Comparison of ENCODE assay signal across 13 cellular contexts in genomic region chr12:6955462-6956331, GRCh38. TPM values are rescaled to one million over a fixed set of nuclear protein-coding genes. Genes with fewer than 3 reads are reported as not detected.
DNase-seq lines count a peak whose midpoint lies in the region; ATAC-seq and TF ChIP-seq lines count a peak whose summit lies in the region.
"Had no signal": no experiment of that assay in that cellular context is flagged by ENCODE, and none has a peak within 500 bp of the region (broad histone marks: within the 10 kb centered on the region; RNA-seq: fewer than 3 reads in every experiment).

No MANE protein-coding gene starts in this region.

- H3K9me3 Mint-ChIP-seq in activated T-cell treated with anti-CD3 and anti-CD28 coated beads, Interleukin-2, amount 50 U/mL, for 72 hours: no peaks in the 10 kb centered on the region
- H3K9me3 Mint-ChIP-seq in Calu3 (ENCODE audit: low read depth, unreplicated experiment): no peaks in the 10 kb centered on the region

- no peak for TF ChIP-seq CTCF in Calu3 (IDR thresholded peaks at IDR 0.05; ENCODE audit: unreplicated experiment)

- no peaks in the 10 kb centered on the region for H3K9me3 ChIP-seq in NT2/D1 (ENCODE audit: insufficient read depth, low read length)

- H3K27ac Mint-ChIP-seq in activated T-cell treated with anti-CD3 and anti-CD28 coated beads, Interleukin-2, amount 50 U/mL, for 72 hours: peak overlapping the region; percentile 0
- no peak overlapping the region for H3K27ac Mint-ChIP-seq in Calu3 (ENCODE audit: unreplicated experiment)

- no peak for DNase-seq in activated T-cell treated with anti-CD3 and anti-CD28 coated beads, Interleukin-2, amount 50 U/mL, for 72 hours
- no peak for DNase-seq in activated T-cell treated with anti-CD3 and anti-CD28 coated beads, Interleukin-2, amount 50 U/mL, for 48 hours
- no peak for DNase-seq in NT2/D1 (ENCODE audit: low read depth, low spot score)
- peak; percentile 52 for DNase-seq in islet precursor cell
- peak; percentile 22 for DNase-seq in stimulated activated naive CD8-positive, alpha-beta T cell treated with anti-CD3 and anti-CD28 coated beads, Interleukin-15, Interleukin-2, amounts not matched to agents 100 U/mL and 50 U/mL, for 24 hours
- no peak for DNase-seq in Calu3
- DNase-seq: DND-41, foreskin fibroblast, NCI-H187 had no signal

- peaks cover 77% of the 10 kb centered on the region for H3K4me1 Mint-ChIP-seq in activated T-cell treated with anti-CD3 and anti-CD28 coated beads, Interleukin-2, amount 50 U/mL, for 72 hours (ENCODE audit: low read depth)
- H3K4me1 Mint-ChIP-seq in Calu3 (ENCODE audit: low read depth, unreplicated experiment): peaks cover 2% of the 10 kb centered on the region

- peaks cover 7% of the 10 kb centered on the region for H3K36me3 ChIP-seq in NT2/D1 (ENCODE audit: insufficient read depth, insufficient read length, low read length)

- H3K4me1 ChIP-seq in NT2/D1 (ENCODE audit: insufficient read depth, insufficient read length): peaks cover 45% of the 10 kb centered on the region

- no peak for ATAC-seq in activated T-cell treated with anti-CD3 and anti-CD28 coated beads, Interleukin-2, amount 50 U/mL, for 72 hours (replicated peaks in 1 of 2)
- ATAC-seq in stimulated activated naive CD8-positive, alpha-beta T cell treated with anti-CD3 and anti-CD28 coated beads, Interleukin-15, Interleukin-2, amounts not matched to agents 100 U/mL and 50 U/mL, for 24 hours: no peak
- ATAC-seq in GM21360 (IDR thresholded peaks at IDR 0.05; ENCODE audit: unreplicated experiment) (no peak), HG03565 (IDR thresholded peaks at IDR 0.05; ENCODE audit: unreplicated experiment) (no peak)

- no peaks in the 10 kb centered on the region for H3K27me3 ChIP-seq in NT2/D1 (ENCODE audit: insufficient read depth, insufficient read length)

- intact Hi-C loops in Calu3 (cut with micrococcal nuclease; ENCODE audit: unreplicated experiment): no loop called here

- H3K36me3 Mint-ChIP-seq in activated T-cell treated with anti-CD3 and anti-CD28 coated beads, Interleukin-2, amount 50 U/mL, for 72 hours (ENCODE audit: insufficient read depth in 2 of 2): peaks cover 8 to 23% of the 10 kb centered on the region in 2 donors
- H3K36me3 Mint-ChIP-seq in Calu3 (ENCODE audit: insufficient read depth, unreplicated experiment): peaks cover 44% of the 10 kb centered on the region

- no peak overlapping the region for H3K4me3 ChIP-seq in NT2/D1 (ENCODE audit: insufficient read length, low read depth)

- peak overlapping the region; percentile 77 to 92 for H3K4me3 Mint-ChIP-seq in activated T-cell treated with anti-CD3 and anti-CD28 coated beads, Interleukin-2, amount 50 U/mL, for 72 hours
- no peak overlapping the region for H3K4me3 Mint-ChIP-seq in Calu3 (ENCODE audit: low read depth, unreplicated experiment)

- peak overlapping the region; percentile 12 for H3K9ac ChIP-seq in NT2/D1 (ENCODE audit: insufficient read length, low read depth)
- H3K9ac ChIP-seq: KMS-11 had no signal

- BruUV-seq in Calu3 (replicated peaks; lab: Mats Ljungman, UMichigan): no TSS peak

- CTCF ChIA-PET in Calu3 (lab: Charles Lee): no interaction called here

- H3K27me3 Mint-ChIP-seq in activated T-cell treated with anti-CD3 and anti-CD28 coated beads, Interleukin-2, amount 50 U/mL, for 72 hours (ENCODE audit: low read depth): no peaks in the 10 kb centered on the region
- no peaks in the 10 kb centered on the region for H3K27me3 Mint-ChIP-seq in Calu3 (ENCODE audit: unreplicated experiment)

RNA-seq across cellular contexts. Expression of gene PTPN6, which starts 4.5 kb away (rescaled TPM):
- total RNA-seq in activated T-cell treated with anti-CD3 and anti-CD28 coated beads, Interleukin-2, amount 50 U/mL, for 72 hours: 100 to 1,000 TPM; 238 to 313 TPM
- total RNA-seq in Calu3 (2022): 42.4 and 46.3 TPM in 2 replicates

RNA-seq across cellular contexts. Expression of gene C12orf57, which starts 11.9 kb away (rescaled TPM):
- 100 to 1,000 TPM; 259 to 301 TPM for total RNA-seq in activated T-cell treated with anti-CD3 and anti-CD28 coated beads, Interleukin-2, amount 50 U/mL, for 72 hours
- 96.7 and 103 TPM in 2 replicates for total RNA-seq in Calu3 (2022)

RNA-seq across cellular contexts. Expression of gene RNU7-1, which starts 12.1 kb away (rescaled TPM):
- total RNA-seq in activated T-cell treated with anti-CD3 and anti-CD28 coated beads, Interleukin-2, amount 50 U/mL, for 72 hours: not detected
- not detected in 2 replicates for total RNA-seq in Calu3 (2022)
- total RNA-seq: dermis microvascular lymphatic vessel endothelial cell had no signal

RNA-seq across cellular contexts. Expression of gene PHB2, which starts 14.8 kb away (rescaled TPM):
- total RNA-seq in activated T-cell treated with anti-CD3 and anti-CD28 coated beads, Interleukin-2, amount 50 U/mL, for 72 hours: 100 to 1,000 TPM; 296 to 348 TPM
- 182 and 195 TPM in 2 replicates for total RNA-seq in Calu3 (2022)

RNA-seq across cellular contexts. Expression of gene EMG1, which starts 15.0 kb away (rescaled TPM):
- total RNA-seq in activated T-cell treated with anti-CD3 and anti-CD28 coated beads, Interleukin-2, amount 50 U/mL, for 72 hours: 10 to 100 TPM; 44.9 to 45.7 TPM
- total RNA-seq in Calu3 (2022): 73.1 and 80.5 TPM in 2 replicates

Comparison
In these comparisons a context has a peak if more than half of its experiments do, and no peak if none do; other contexts are left out.
1. DNase-seq: peak in islet precursor cell (single experiment) and stimulated activated naive CD8-positive, alpha-beta T cell treated with anti-CD3 and anti-CD28 coated beads, Interleukin-15, Interleukin-2, amounts not matched to agents 100 U/mL and 50 U/mL, for 24 hours (single experiment); none in activated T-cell treated with anti-CD3 and anti-CD28 coated beads, Interleukin-2, amount 50 U/mL, for 72 hours (0 of 2), activated T-cell treated with anti-CD3 and anti-CD28 coated beads, Interleukin-2, amount 50 U/mL, for 48 hours (0 of 2), NT2/D1 (single experiment) and Calu3 (single experiment).